Comparison of ENCODE assay signal across 10 cellular contexts in genomic region chr14:51862171-51862838, GRCh38. TPM values are rescaled to one million over a fixed set of nuclear protein-coding genes. Genes with fewer than 3 reads are reported as not detected.
DNase-seq lines count a peak whose midpoint lies in the region; ATAC-seq, FAIRE-seq and TF ChIP-seq lines count a peak whose summit lies in the region.
"Had no signal": no experiment of that assay in that cellular context is flagged by ENCODE, and none has a peak within 500 bp of the region (broad histone marks: within the 10 kb centered on the region; RNA-seq: fewer than 3 reads in every experiment).

No MANE protein-coding gene starts in this region.

- POLR2A ChIA-PET in BJ (lab: Charles Lee) (no interaction called here), HepG2 (lab: Yijun Ruan, JAX) (interaction anchor here (0.6 kb wide), 1 partner anchor 18 kb away, joined by 5 read pairs; no protein-coding TSS in a partner anchor), A673 (lab: Charles Lee; ENCODE audit: low non-redundant PET) (no interaction called here)

- in situ Hi-C loops in GM23248 (cut with MboI) (no loop called here), HepG2 (cut with HindIII; ENCODE audit: extremely low pct_ligation_motif_present, low pct_unique_long_range_greater_than_20kb) (no loop called here)

- intact Hi-C loops in activated T-helper 1 cell treated with anti-CD3 and anti-CD28 coated beads, Interleukin-12 subunit alpha, Interleukin-12 subunit beta, Interleukin-2, Interleukin-4 antibody, amounts not matched to agents 30 ng/mL and 10 ng/mL and 1 ng/mL, durations not matched to agents 14 hours and 24 hours and 36 hours (cut with micrococcal nuclease), result loop anchor here (1.0 to 10.0 kb wide), 6 partner anchors 80 to 1138 kb away; partner anchors contain the start of genes FRMD6 and TMX1
- intact Hi-C loops in HepG2 (cut with micrococcal nuclease; ENCODE audit: unreplicated experiment), result no loop called here
- intact Hi-C loops in A673 (cut with micrococcal nuclease; ENCODE audit: unreplicated experiment), result no loop called here

- H3K4me3 Mint-ChIP-seq in activated T-helper 1 cell treated with anti-CD3 and anti-CD28 coated beads, Interleukin-12 subunit alpha, Interleukin-12 subunit beta, Interleukin-2, Interleukin-4 antibody, amounts not matched to agents 30 ng/mL and 10 ng/mL and 1 ng/mL, durations not matched to agents 14 hours and 24 hours and 36 hours, result peak overlapping the region; percentile 95
- H3K4me3 Mint-ChIP-seq in mesothelial cell of epicardium, result peak overlapping the region; percentile 76

- peaks cover 55% of the 10 kb centered on the region for H3K79me2 ChIP-seq in GM23248 (ENCODE audit: insufficient read depth)
- no peaks in the 10 kb centered on the region for H3K79me2 ChIP-seq in HepG2 (ENCODE audit: insufficient read depth, low read length)

- H3K36me3 ChIP-seq in BJ (ENCODE audit: control insufficient read depth, insufficient read depth, low read length) (no peaks in the 10 kb centered on the region), GM23248 (ENCODE audit: low read depth) (no peaks in the 10 kb centered on the region), HepG2 (replicated peaks in 1 of 2; ENCODE audit: control insufficient read depth in 1 of 2, insufficient read depth in 2 of 2, low read length in 2 of 2) (no peaks in the 10 kb centered on the region), A673 (ENCODE audit: insufficient read depth, low read length, poor library complexity, severe bottlenecking) (no peaks in the 10 kb centered on the region)

- H3K9ac ChIP-seq in GM23248 (peak overlapping the region; percentile 85), HepG2 (ENCODE audit: insufficient read depth, low read depth, low read length) (no peak overlapping the region)

- DNase-seq in BJ (ENCODE audit: low read depth), result no peak
- DNase-seq in GM23248, result peak; percentile 48
- DNase-seq in activated T-helper 1 cell treated with anti-CD3 and anti-CD28 coated beads, Interleukin-12 subunit alpha, Interleukin-12 subunit beta, Interleukin-2, Interleukin-4 antibody, amounts not matched to agents 30 ng/mL and 10 ng/mL and 1 ng/mL, durations not matched to agents 14 hours and 24 hours and 36 hours (ENCODE audit: low spot score), result peak; percentile 36
- DNase-seq in mesothelial cell of epicardium (ENCODE audit: low spot score in 2 of 2, unreplicated experiment in 2 of 2), result no peak
- DNase-seq in HepG2 (ENCODE audit: low spot score), result no peak
- DNase-seq in A673 (ENCODE audit: low spot score), result no peak
- DNase-seq: activated gamma-delta T cell treated with Interleukin-2 at 50 U/mL for 16 hours, retina had no signal

- peaks cover 14% of the 10 kb centered on the region for H3K36me3 Mint-ChIP-seq in activated T-helper 1 cell treated with anti-CD3 and anti-CD28 coated beads, Interleukin-12 subunit alpha, Interleukin-12 subunit beta, Interleukin-2, Interleukin-4 antibody, amounts not matched to agents 30 ng/mL and 10 ng/mL and 1 ng/mL, durations not matched to agents 14 hours and 24 hours and 36 hours (ENCODE audit: low read depth)
- H3K36me3 Mint-ChIP-seq in mesothelial cell of epicardium, result no peaks in the 10 kb centered on the region

- H3K9me3 Mint-ChIP-seq in activated T-helper 1 cell treated with anti-CD3 and anti-CD28 coated beads, Interleukin-12 subunit alpha, Interleukin-12 subunit beta, Interleukin-2, Interleukin-4 antibody, amounts not matched to agents 30 ng/mL and 10 ng/mL and 1 ng/mL, durations not matched to agents 14 hours and 24 hours and 36 hours, result no peaks in the 10 kb centered on the region
- no peaks in the 10 kb centered on the region for H3K9me3 Mint-ChIP-seq in mesothelial cell of epicardium

- no peak for TF ChIP-seq RAD21 in HepG2 (CRISPR knock-in tag; IDR thresholded peaks at IDR 0.05)

- H3K27me3 Mint-ChIP-seq in activated T-helper 1 cell treated with anti-CD3 and anti-CD28 coated beads, Interleukin-12 subunit alpha, Interleukin-12 subunit beta, Interleukin-2, Interleukin-4 antibody, amounts not matched to agents 30 ng/mL and 10 ng/mL and 1 ng/mL, durations not matched to agents 14 hours and 24 hours and 36 hours (ENCODE audit: insufficient read depth), result no peaks in the 10 kb centered on the region
- H3K27me3 Mint-ChIP-seq in mesothelial cell of epicardium (ENCODE audit: low read depth), result peaks cover 46% of the 10 kb centered on the region

- H2AFZ ChIP-seq in GM23248, result peak overlapping the region; percentile 89
- H2AFZ ChIP-seq in HepG2 (ENCODE audit: low read length), result no peak overlapping the region

- no peak for FAIRE-seq in HepG2 (lab: Jason Lieb, UNC)

- WGBS in GM23248 (ENCODE audit: low coverage in 1 of 2, low lambda C conversion rate in 2 of 2, missing lambda C conversion rate in 2 of 2), 2 experiments, result 32 to 45% methylated on average over 5 of the region's 5 CpGs
- under 1% methylated on average over 5 of the region's 5 CpGs for WGBS in HepG2 (ENCODE audit: low lambda C conversion rate)

- CTCF ChIA-PET in BJ (lab: Yijun Ruan, JAX) (interaction anchor here (0.5 to 1.8 kb wide), 4 partner anchors 21 to 119 kb away, joined by 3 to 5 read pairs (median 4); no protein-coding TSS in a partner anchor), HepG2 (lab: Yijun Ruan, JAX; ENCODE audit: low intra/inter-chr PET ratio, low total read pairs) (no interaction called here), A673 (lab: Charles Lee) (no interaction called here)

- no peak for ATAC-seq in GM19324 (IDR thresholded peaks at IDR 0.05; ENCODE audit: low FRiP score, unreplicated experiment)
- ATAC-seq in GM21390 (IDR thresholded peaks at IDR 0.05; ENCODE audit: unreplicated experiment), result no peak
- ATAC-seq in HepG2, result no peak

- H4K20me1 ChIP-seq in GM23248 (ENCODE audit: insufficient read depth) (no peaks in the 10 kb centered on the region), HepG2 (ENCODE audit: insufficient read depth, low read length) (no peaks in the 10 kb centered on the region)

- H3K4me1 ChIP-seq in GM23248 (ENCODE audit: insufficient read depth) (peaks cover 27% of the 10 kb centered on the region), HepG2 (ENCODE audit: insufficient read depth, low read length) (no peaks in the 10 kb centered on the region), A673 (ENCODE audit: insufficient read depth, low read length, poor library complexity, severe bottlenecking) (peaks cover 13% of the 10 kb centered on the region)

- TF ChIP-seq EP300 in HepG2 (IDR thresholded peaks at IDR 0.05; ENCODE audit: low read depth in 2 of 2, low read length in 2 of 2), result no peak
- TF ChIP-seq EP300 in HepG2 (CRISPR knock-in tag; IDR thresholded peaks at IDR 0.05; ENCODE audit: borderline replicate concordance), result no peak

- H3K4me3 ChIP-seq in BJ (ENCODE audit: low read depth, low read length) (peak overlapping the region; percentile 12; the same call in 1 of the 2 replicates), GM23248 (peak overlapping the region; percentile 77), HepG2 (replicated peaks in 1 of 3; ENCODE audit: insufficient read depth in 1 of 3, low read depth in 2 of 3, low read length in 3 of 3) (no peak overlapping the region), A673 (ENCODE audit: low read depth, low read length, poor library complexity, severe bottlenecking) (no peak overlapping the region)

- H3K27ac Mint-ChIP-seq in activated T-helper 1 cell treated with anti-CD3 and anti-CD28 coated beads, Interleukin-12 subunit alpha, Interleukin-12 subunit beta, Interleukin-2, Interleukin-4 antibody, amounts not matched to agents 30 ng/mL and 10 ng/mL and 1 ng/mL, durations not matched to agents 14 hours and 24 hours and 36 hours, result peak overlapping the region; percentile 88
- peak overlapping the region; percentile 62 for H3K27ac Mint-ChIP-seq in mesothelial cell of epicardium

- TF ChIP-seq CTCF in BJ (IDR thresholded peaks at IDR 0.05; ENCODE audit: insufficient read depth, low read depth, low read length), result no peak
- TF ChIP-seq CTCF in mesothelial cell of epicardium (IDR thresholded peaks at IDR 0.05; ENCODE audit: unreplicated experiment), result no peak
- TF ChIP-seq CTCF in HepG2 (CRISPR knock-in tag; IDR thresholded peaks at IDR 0.05), result no peak
- TF ChIP-seq CTCF in A673 (conservative IDR thresholded peaks at IDR 0.05; ENCODE audit: low read depth, low read length), result no peak

- no peak for TF ChIP-seq POLR2A in HepG2 (IDR thresholded peaks at IDR 0.05; ENCODE audit: insufficient read depth in 1 of 2, low read depth in 2 of 2, low read length in 2 of 2)

- H3K9me3 ChIP-seq in GM23248 (ENCODE audit: low read depth) (no peaks in the 10 kb centered on the region), HepG2 (ENCODE audit: low read length) (no peaks in the 10 kb centered on the region), A673 (ENCODE audit: low read depth, low read length, poor library complexity, severe bottlenecking) (no peaks in the 10 kb centered on the region)

- H3K4me2 ChIP-seq in GM23248 (ENCODE audit: unreplicated experiment), result peak overlapping the region; percentile 94
- no peak overlapping the region for H3K4me2 ChIP-seq in HepG2 (ENCODE audit: low read depth, low read length)

- H3K27me3 ChIP-seq in BJ (ENCODE audit: control insufficient read depth, insufficient read depth, low read length) (no peaks in the 10 kb centered on the region), GM23248 (replicated peaks; ENCODE audit: insufficient read depth) (no peaks in the 10 kb centered on the region), HepG2 (ENCODE audit: control insufficient read depth in 1 of 2, insufficient read depth in 2 of 2, low read length in 2 of 2) (peaks cover 0 to 23% of the 10 kb centered on the region in 2 experiments; a peak in 2 of 5 replicates), A673 (replicated peaks; ENCODE audit: insufficient read depth, low read depth, low read length, poor library complexity) (no peaks in the 10 kb centered on the region)

- H3K9me2 ChIP-seq in GM23248 (ENCODE audit: insufficient read depth), result no peaks in the 10 kb centered on the region

- H3K4me1 Mint-ChIP-seq in activated T-helper 1 cell treated with anti-CD3 and anti-CD28 coated beads, Interleukin-12 subunit alpha, Interleukin-12 subunit beta, Interleukin-2, Interleukin-4 antibody, amounts not matched to agents 30 ng/mL and 10 ng/mL and 1 ng/mL, durations not matched to agents 14 hours and 24 hours and 36 hours (ENCODE audit: low read depth), result peaks cover 57% of the 10 kb centered on the region
- peaks cover 40% of the 10 kb centered on the region for H3K4me1 Mint-ChIP-seq in mesothelial cell of epicardium

- peaks cover 33% of the 10 kb centered on the region for H3F3A ChIP-seq in GM23248 (ENCODE audit: insufficient read depth)

- peak overlapping the region; percentile 30 for H3K27ac ChIP-seq in GM23248
- no peak overlapping the region for H3K27ac ChIP-seq in HepG2 (ENCODE audit: extremely low read length, insufficient read depth, low read length)
- no peak overlapping the region for H3K27ac ChIP-seq in A673 (ENCODE audit: low read depth, low read length, poor library complexity, severe bottlenecking)

- BruUV-seq in HepG2 (replicated peaks; lab: Mats Ljungman, UMichigan) (no TSS peak), A673 (replicated peaks; lab: Mats Ljungman, UMichigan) (no TSS peak)

RNA-seq across cellular contexts. Expression of gene GNG2, which starts 1.9 kb away (rescaled TPM):
- polyA plus RNA-seq in BJ (2011; rRNA removed), result 4.5 and 7.6 TPM in 2 replicates
- polyA minus RNA-seq in BJ (2011; rRNA and poly(A)+ RNA removed), result 2.3 and 4.2 TPM in 2 replicates
- 13.8 and 14.7 TPM in 2 replicates for total RNA-seq in GM23248 (2014; rRNA removed; shearing (Covaris generic))
- 15.0 and 16.5 TPM in 2 replicates for polyA plus RNA-seq in GM23248 (2016; fragmentation: Nextera tagmentation; extraction: Ambion mirVana)
- total RNA-seq in activated T-helper 1 cell treated with anti-CD3 and anti-CD28 coated beads, Interleukin-12 subunit alpha, Interleukin-12 subunit beta, Interleukin-2, Interleukin-4 antibody, amounts not matched to agents 30 ng/mL and 10 ng/mL and 1 ng/mL, durations not matched to agents 14 hours and 24 hours and 36 hours, result 126 and 128 TPM in 2 replicates
- 47.2 to 56.2 TPM (median 52.4 TPM) in 3 replicates for total RNA-seq in mesothelial cell of epicardium
- not detected in 2 replicates for total RNA-seq in HepG2 (2016; rRNA removed; fragmentation: Illumina TruSeq; extraction: Trizol)
- not detected in 2 replicates for total RNA-seq in HepG2 (2016; cell fraction: cytosol; rRNA removed; fragmentation: Illumina TruSeq; extraction: Trizol; ENCODE audit: low read depth)
- not detected in 2 replicates for total RNA-seq in HepG2 (2016; cell fraction: insoluble cytoplasmic fraction; rRNA removed; fragmentation: Illumina TruSeq; extraction: Trizol)
- not detected in 2 replicates for total RNA-seq in HepG2 (2016; cell fraction: membrane; rRNA removed; fragmentation: Illumina TruSeq; extraction: Trizol)
- total RNA-seq in HepG2 (2016; cell fraction: nucleus; rRNA removed; fragmentation: Illumina TruSeq; extraction: Trizol), result not detected in 2 replicates
- polyA plus RNA-seq in HepG2 (2011; rRNA removed), result not detected in 2 replicates
- polyA plus RNA-seq in HepG2 (2011; cell fraction: cytosol; rRNA removed), result not detected in 2 replicates
- not detected in 2 replicates for polyA plus RNA-seq in HepG2 (2011; cell fraction: nucleus; rRNA removed)
- polyA plus RNA-seq in HepG2 (2012), result not detected in 2 replicates
- polyA plus RNA-seq in HepG2 (2016; cell fraction: cytosol; fragmentation: Illumina TruSeq; extraction: Trizol; ENCODE audit: low read depth), result not detected in 2 replicates
- polyA plus RNA-seq in HepG2 (2016; cell fraction: insoluble cytoplasmic fraction; fragmentation: Illumina TruSeq; extraction: Trizol; ENCODE audit: low read depth), result not detected in 2 replicates
- polyA plus RNA-seq in HepG2 (2016; cell fraction: membrane; fragmentation: Illumina TruSeq; extraction: Trizol; ENCODE audit: low read depth), result not detected in 2 replicates
- polyA plus RNA-seq in HepG2 (2016; cell fraction: nucleus; fragmentation: Illumina TruSeq; extraction: Trizol; ENCODE audit: insufficient read depth, low read depth), result not detected in 2 replicates
- 0.42 TPM in 1 of 2 replicates, not detected in the other for polyA minus RNA-seq in HepG2 (2011; rRNA and poly(A)+ RNA removed; ENCODE audit: low replicate concordance)
- not detected in 2 replicates for polyA minus RNA-seq in HepG2 (2011; cell fraction: cytosol; rRNA and poly(A)+ RNA removed)
- not detected in 2 replicates for polyA minus RNA-seq in HepG2 (2011; cell fraction: nucleus; rRNA and poly(A)+ RNA removed)
- total RNA-seq in A673 (2021), result 18.9 and 19.3 TPM in 2 replicates

Comparison
In these comparisons a context has a peak if more than half of its experiments do, and no peak if none do; other contexts are left out.
1. DNase-seq: peak in GM23248 (single experiment) and activated T-helper 1 cell treated with anti-CD3 and anti-CD28 coated beads, Interleukin-12 subunit alpha, Interleukin-12 subunit beta, Interleukin-2, Interleukin-4 antibody, amounts not matched to agents 30 ng/mL and 10 ng/mL and 1 ng/mL, durations not matched to agents 14 hours and 24 hours and 36 hours (single experiment); none in BJ (single experiment), mesothelial cell of epicardium (0 of 2), HepG2 (single experiment) and A673 (single experiment).
2. H3K4me3 ChIP-seq: peak in BJ (single experiment) and GM23248 (single experiment); none in HepG2 (0 of 3) and A673 (single experiment).
3. RNA of gene GNG2, which starts 1.9 kb away (total RNA-seq): 126 to 128 TPM in activated T-helper 1 cell treated with anti-CD3 and anti-CD28 coated beads, Interleukin-12 subunit alpha, Interleukin-12 subunit beta, Interleukin-2, Interleukin-4 antibody, amounts not matched to agents 30 ng/mL and 10 ng/mL and 1 ng/mL, durations not matched to agents 14 hours and 24 hours and 36 hours, 47.2 to 56.2 TPM in mesothelial cell of epicardium, 18.9 to 19.3 TPM in A673 and 13.8 to 14.7 TPM in GM23248; not detected in HepG2; every median in the first group is over 10 times any median in the second.